In the genomic region with DNA sequence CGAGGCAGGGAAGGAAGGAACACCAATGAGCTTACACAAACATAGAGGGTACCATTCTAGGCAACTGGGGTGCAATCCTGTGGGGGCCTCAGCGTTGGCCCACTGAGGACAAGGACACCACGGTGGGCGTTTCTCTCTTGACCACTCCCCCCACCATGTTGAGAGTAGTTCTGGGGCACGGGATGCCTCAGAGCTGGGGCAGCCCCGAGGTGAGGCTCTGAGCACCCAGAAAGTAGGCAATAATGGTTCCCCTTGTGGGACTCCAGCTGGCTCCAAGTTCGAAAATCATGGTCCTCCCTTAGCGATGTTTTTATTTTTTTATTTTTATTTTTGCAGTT, we compare ENCODE assay signal across 1 cellular context.
TF ChIP-seq lines count a peak whose summit lies in the region.

No MANE protein-coding gene starts in this region.

TF ChIP-seq in H1, 55 proteins besides CTCF, POLR2A, EP300 and RAD21:
- no peak for TF ChIP-seq ZNF274 (IDR thresholded peaks at IDR 0.05; ENCODE audit: borderline replicate concordance, extremely low read depth, low read length)
- no peak for TF ChIP-seq SIN3A (conservative IDR thresholded peaks at IDR 0.05 in 1 of 2, IDR thresholded peaks at IDR 0.05 in 1 of 2; ENCODE audit: low read depth in 1 of 2, low read length in 2 of 2)
- TF ChIP-seq ASH2L (IDR thresholded peaks at IDR 0.05; ENCODE audit: low read length) = no peak
